In the genomic region with DNA sequence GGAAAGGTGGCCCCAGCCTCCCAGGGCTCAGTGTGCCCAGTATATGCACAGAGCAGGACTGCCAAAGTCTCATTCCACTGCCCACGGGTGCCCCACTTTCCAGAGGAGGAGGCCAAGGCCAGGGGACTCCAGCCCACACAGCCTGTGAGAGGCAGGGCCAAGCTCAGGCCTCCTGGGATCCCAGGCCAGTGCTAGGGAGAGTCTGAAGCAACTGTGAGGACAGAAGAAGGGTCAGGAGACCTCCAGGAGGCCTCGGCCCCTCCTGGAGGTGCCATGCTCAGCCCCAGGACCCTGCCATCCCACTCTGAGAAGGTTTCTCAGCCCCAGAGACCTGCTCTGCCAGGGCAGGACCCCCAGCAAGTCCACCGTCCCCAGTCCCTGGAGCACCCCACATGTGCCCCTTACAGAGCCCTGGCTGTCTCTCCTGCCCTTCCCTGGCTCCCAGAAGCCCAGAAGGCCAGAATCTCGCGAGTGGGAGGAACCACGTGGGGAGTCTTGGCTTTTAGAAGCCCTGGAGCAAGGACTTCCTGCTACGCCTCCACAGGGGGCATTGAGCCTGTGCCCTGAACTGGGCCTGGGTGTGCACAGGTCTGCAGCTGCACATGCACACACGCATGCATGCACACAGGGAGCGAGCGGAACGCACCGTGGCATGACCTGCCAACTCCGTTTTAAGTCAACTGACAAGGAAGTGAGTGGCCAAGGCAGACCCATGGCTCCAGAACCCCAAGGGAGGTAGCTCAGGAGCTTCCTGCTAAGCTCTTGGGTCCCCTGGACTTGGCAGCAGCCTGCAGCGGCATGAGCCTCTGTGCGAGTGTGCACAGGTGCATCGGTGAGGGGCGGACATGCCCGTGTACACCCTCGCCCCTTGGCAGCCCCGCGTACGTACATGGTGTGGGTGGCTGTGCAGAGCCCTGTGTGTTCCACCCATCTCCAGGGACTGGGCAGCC, we compare ENCODE assay signal across 2 cellular contexts.
TF ChIP-seq lines count a peak whose summit lies in the region.

No MANE protein-coding gene starts in this region.

TF ChIP-seq in HepG2, 621 proteins besides CTCF, POLR2A, EP300 and RAD21 (continues in another document):
- TF ChIP-seq, protein P1, sequence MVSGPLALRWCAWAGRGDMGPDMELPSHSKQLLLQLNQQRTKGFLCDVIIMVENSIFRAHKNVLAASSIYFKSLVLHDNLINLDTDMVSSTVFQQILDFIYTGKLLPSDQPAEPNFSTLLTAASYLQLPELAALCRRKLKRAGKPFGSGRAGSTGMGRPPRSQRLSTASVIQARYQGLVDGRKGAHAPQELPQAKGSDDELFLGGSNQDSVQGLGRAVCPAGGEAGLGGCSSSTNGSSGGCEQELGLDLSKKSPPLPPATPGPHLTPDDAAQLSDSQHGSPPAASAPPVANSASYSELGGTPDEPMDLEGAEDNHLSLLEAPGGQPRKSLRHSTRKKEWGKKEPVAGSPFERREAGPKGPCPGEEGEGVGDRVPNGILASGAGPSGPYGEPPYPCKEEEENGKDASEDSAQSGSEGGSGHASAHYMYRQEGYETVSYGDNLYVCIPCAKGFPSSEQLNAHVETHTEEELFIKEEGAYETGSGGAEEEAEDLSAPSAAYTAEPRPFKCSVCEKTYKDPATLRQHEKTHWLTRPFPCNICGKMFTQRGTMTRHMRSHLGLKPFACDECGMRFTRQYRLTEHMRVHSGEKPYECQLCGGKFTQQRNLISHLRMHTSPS (CRISPR knock-in tag; IDR thresholded peaks at IDR 0.05; ENCODE audit: low read depth) = no peak
- TF ChIP-seq, protein P2, sequence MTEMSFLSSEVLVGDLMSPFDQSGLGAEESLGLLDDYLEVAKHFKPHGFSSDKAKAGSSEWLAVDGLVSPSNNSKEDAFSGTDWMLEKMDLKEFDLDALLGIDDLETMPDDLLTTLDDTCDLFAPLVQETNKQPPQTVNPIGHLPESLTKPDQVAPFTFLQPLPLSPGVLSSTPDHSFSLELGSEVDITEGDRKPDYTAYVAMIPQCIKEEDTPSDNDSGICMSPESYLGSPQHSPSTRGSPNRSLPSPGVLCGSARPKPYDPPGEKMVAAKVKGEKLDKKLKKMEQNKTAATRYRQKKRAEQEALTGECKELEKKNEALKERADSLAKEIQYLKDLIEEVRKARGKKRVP (CRISPR knock-in tag; IDR thresholded peaks at IDR 0.05) = no peak
- TF ChIP-seq ZNF382 (CRISPR knock-in tag; IDR thresholded peaks at IDR 0.05; ENCODE audit: borderline replicate concordance) (no peak), FOSL2 (CRISPR knock-in tag; IDR thresholded peaks at IDR 0.05) (no peak), SIX1 (CRISPR knock-in tag; IDR thresholded peaks at IDR 0.05; ENCODE audit: borderline replicate concordance) (no peak), ZC3H13 (CRISPR knock-in tag; IDR thresholded peaks at IDR 0.05) (no peak), ZNF788 (CRISPR knock-in tag; IDR thresholded peaks at IDR 0.05; ENCODE audit: borderline replicate concordance) (no peak), ZSCAN9 (CRISPR knock-in tag; IDR thresholded peaks at IDR 0.05; ENCODE audit: borderline replicate concordance) (no peak), SSRP1 (CRISPR knock-in tag; IDR thresholded peaks at IDR 0.05) (no peak), HMG20A (CRISPR knock-in tag; IDR thresholded peaks at IDR 0.05; ENCODE audit: borderline replicate concordance) (no peak)
- TF ChIP-seq, protein P3, sequence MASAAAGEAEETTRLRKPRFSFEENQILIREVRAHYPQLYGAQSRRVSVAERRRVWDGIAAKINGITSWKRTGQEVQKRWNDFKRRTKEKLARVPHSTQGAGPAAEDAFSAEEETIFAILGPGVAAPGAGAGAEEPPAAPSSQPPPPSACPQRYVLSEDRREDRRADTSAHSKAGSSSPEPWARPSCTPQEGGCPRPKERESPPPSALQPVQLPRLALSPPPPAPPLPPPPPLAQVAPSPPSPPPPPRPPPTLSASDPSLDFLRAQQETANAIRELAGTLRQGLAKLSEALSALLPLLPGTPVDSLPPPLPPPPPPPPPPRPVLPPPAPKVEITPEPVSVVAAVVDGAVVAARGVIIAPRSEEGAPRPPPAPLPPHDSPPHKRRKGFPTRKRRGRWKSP (CRISPR knock-in tag; IDR thresholded peaks at IDR 0.05) = no peak
- TF ChIP-seq, protein P4, sequence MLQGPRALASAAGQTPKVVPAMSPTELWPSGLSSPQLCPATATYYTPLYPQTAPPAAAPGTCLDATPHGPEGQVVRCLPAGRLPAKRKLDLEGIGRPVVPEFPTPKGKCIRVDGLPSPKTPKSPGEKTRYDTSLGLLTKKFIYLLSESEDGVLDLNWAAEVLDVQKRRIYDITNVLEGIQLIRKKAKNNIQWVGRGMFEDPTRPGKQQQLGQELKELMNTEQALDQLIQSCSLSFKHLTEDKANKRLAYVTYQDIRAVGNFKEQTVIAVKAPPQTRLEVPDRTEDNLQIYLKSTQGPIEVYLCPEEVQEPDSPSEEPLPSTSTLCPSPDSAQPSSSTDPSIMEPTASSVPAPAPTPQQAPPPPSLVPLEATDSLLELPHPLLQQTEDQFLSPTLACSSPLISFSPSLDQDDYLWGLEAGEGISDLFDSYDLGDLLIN (CRISPR knock-in tag; IDR thresholded peaks at IDR 0.05; ENCODE audit: borderline replicate concordance) = no peak
- TF ChIP-seq, protein P5, sequence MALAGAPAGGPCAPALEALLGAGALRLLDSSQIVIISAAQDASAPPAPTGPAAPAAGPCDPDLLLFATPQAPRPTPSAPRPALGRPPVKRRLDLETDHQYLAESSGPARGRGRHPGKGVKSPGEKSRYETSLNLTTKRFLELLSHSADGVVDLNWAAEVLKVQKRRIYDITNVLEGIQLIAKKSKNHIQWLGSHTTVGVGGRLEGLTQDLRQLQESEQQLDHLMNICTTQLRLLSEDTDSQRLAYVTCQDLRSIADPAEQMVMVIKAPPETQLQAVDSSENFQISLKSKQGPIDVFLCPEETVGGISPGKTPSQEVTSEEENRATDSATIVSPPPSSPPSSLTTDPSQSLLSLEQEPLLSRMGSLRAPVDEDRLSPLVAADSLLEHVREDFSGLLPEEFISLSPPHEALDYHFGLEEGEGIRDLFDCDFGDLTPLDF (CRISPR knock-in tag; IDR thresholded peaks at IDR 0.05) = no peak
- TF ChIP-seq, protein P6, sequence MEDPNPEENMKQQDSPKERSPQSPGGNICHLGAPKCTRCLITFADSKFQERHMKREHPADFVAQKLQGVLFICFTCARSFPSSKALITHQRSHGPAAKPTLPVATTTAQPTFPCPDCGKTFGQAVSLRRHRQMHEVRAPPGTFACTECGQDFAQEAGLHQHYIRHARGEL (CRISPR knock-in tag; IDR thresholded peaks at IDR 0.05) = no peak
- TF ChIP-seq, protein P7, sequence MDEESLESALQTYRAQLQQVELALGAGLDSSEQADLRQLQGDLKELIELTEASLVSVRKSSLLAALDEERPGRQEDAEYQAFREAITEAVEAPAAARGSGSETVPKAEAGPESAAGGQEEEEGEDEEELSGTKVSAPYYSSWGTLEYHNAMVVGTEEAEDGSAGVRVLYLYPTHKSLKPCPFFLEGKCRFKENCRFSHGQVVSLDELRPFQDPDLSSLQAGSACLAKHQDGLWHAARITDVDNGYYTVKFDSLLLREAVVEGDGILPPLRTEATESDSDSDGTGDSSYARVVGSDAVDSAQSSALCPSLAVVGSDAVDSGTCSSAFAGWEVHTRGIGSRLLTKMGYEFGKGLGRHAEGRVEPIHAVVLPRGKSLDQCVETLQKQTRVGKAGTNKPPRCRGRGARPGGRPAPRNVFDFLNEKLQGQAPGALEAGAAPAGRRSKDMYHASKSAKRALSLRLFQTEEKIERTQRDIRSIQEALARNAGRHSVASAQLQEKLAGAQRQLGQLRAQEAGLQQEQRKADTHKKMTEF (CRISPR knock-in tag; IDR thresholded peaks at IDR 0.05) = no peak
- TF ChIP-seq, protein P8, sequence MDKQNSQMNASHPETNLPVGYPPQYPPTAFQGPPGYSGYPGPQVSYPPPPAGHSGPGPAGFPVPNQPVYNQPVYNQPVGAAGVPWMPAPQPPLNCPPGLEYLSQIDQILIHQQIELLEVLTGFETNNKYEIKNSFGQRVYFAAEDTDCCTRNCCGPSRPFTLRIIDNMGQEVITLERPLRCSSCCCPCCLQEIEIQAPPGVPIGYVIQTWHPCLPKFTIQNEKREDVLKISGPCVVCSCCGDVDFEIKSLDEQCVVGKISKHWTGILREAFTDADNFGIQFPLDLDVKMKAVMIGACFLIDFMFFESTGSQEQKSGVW (CRISPR knock-in tag; IDR thresholded peaks at IDR 0.05; ENCODE audit: borderline replicate concordance) = no peak

TF ChIP-seq in H1, 55 proteins besides CTCF, POLR2A, EP300 and RAD21:
- TF ChIP-seq GABPA (IDR thresholded peaks at IDR 0.05; ENCODE audit: borderline replicate concordance, insufficient read depth, low read length) (no peak), POLR2AphosphoS5 (IDR thresholded peaks at IDR 0.05; ENCODE audit: low read depth, low read length) (no peak), CREB1 (IDR thresholded peaks at IDR 0.05) (no peak), SUZ12 (IDR thresholded peaks at IDR 0.05; ENCODE audit: low read length) (no peak), KDM4A (IDR thresholded peaks at IDR 0.05; ENCODE audit: low read depth, low read length, severe bottlenecking) (no peak), JUND (IDR thresholded peaks at IDR 0.05; ENCODE audit: low read length) (no peak), ASH2L (IDR thresholded peaks at IDR 0.05; ENCODE audit: low read length) (no peak)
- TF ChIP-seq, protein P9, sequence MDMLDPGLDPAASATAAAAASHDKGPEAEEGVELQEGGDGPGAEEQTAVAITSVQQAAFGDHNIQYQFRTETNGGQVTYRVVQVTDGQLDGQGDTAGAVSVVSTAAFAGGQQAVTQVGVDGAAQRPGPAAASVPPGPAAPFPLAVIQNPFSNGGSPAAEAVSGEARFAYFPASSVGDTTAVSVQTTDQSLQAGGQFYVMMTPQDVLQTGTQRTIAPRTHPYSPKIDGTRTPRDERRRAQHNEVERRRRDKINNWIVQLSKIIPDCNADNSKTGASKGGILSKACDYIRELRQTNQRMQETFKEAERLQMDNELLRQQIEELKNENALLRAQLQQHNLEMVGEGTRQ (IDR thresholded peaks at IDR 0.05; ENCODE audit: low read length) = no peak
- TF ChIP-seq, protein P10, sequence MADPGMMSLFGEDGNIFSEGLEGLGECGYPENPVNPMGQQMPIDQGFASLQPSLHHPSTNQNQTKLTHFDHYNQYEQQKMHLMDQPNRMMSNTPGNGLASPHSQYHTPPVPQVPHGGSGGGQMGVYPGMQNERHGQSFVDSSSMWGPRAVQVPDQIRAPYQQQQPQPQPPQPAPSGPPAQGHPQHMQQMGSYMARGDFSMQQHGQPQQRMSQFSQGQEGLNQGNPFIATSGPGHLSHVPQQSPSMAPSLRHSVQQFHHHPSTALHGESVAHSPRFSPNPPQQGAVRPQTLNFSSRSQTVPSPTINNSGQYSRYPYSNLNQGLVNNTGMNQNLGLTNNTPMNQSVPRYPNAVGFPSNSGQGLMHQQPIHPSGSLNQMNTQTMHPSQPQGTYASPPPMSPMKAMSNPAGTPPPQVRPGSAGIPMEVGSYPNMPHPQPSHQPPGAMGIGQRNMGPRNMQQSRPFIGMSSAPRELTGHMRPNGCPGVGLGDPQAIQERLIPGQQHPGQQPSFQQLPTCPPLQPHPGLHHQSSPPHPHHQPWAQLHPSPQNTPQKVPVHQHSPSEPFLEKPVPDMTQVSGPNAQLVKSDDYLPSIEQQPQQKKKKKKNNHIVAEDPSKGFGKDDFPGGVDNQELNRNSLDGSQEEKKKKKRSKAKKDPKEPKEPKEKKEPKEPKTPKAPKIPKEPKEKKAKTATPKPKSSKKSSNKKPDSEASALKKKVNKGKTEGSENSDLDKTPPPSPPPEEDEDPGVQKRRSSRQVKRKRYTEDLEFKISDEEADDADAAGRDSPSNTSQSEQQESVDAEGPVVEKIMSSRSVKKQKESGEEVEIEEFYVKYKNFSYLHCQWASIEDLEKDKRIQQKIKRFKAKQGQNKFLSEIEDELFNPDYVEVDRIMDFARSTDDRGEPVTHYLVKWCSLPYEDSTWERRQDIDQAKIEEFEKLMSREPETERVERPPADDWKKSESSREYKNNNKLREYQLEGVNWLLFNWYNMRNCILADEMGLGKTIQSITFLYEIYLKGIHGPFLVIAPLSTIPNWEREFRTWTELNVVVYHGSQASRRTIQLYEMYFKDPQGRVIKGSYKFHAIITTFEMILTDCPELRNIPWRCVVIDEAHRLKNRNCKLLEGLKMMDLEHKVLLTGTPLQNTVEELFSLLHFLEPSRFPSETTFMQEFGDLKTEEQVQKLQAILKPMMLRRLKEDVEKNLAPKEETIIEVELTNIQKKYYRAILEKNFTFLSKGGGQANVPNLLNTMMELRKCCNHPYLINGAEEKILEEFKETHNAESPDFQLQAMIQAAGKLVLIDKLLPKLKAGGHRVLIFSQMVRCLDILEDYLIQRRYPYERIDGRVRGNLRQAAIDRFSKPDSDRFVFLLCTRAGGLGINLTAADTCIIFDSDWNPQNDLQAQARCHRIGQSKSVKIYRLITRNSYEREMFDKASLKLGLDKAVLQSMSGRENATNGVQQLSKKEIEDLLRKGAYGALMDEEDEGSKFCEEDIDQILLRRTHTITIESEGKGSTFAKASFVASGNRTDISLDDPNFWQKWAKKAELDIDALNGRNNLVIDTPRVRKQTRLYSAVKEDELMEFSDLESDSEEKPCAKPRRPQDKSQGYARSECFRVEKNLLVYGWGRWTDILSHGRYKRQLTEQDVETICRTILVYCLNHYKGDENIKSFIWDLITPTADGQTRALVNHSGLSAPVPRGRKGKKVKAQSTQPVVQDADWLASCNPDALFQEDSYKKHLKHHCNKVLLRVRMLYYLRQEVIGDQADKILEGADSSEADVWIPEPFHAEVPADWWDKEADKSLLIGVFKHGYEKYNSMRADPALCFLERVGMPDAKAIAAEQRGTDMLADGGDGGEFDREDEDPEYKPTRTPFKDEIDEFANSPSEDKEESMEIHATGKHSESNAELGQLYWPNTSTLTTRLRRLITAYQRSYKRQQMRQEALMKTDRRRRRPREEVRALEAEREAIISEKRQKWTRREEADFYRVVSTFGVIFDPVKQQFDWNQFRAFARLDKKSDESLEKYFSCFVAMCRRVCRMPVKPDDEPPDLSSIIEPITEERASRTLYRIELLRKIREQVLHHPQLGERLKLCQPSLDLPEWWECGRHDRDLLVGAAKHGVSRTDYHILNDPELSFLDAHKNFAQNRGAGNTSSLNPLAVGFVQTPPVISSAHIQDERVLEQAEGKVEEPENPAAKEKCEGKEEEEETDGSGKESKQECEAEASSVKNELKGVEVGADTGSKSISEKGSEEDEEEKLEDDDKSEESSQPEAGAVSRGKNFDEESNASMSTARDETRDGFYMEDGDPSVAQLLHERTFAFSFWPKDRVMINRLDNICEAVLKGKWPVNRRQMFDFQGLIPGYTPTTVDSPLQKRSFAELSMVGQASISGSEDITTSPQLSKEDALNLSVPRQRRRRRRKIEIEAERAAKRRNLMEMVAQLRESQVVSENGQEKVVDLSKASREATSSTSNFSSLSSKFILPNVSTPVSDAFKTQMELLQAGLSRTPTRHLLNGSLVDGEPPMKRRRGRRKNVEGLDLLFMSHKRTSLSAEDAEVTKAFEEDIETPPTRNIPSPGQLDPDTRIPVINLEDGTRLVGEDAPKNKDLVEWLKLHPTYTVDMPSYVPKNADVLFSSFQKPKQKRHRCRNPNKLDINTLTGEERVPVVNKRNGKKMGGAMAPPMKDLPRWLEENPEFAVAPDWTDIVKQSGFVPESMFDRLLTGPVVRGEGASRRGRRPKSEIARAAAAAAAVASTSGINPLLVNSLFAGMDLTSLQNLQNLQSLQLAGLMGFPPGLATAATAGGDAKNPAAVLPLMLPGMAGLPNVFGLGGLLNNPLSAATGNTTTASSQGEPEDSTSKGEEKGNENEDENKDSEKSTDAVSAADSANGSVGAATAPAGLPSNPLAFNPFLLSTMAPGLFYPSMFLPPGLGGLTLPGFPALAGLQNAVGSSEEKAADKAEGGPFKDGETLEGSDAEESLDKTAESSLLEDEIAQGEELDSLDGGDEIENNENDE (IDR thresholded peaks at IDR 0.05; ENCODE audit: insufficient replicate concordance, low read length) = no peak
